29 cellular contexts compared by ENCODE assay signal in genomic region chr4:96056346-96056934, GRCh38.
"Had no signal": no experiment of that assay in that cellular context is flagged by ENCODE, and none has a peak within 500 bp of the region (broad histone marks: within the 10 kb centered on the region; RNA-seq: fewer than 3 reads in every experiment).

No MANE protein-coding gene starts in this region.

- FAIRE-seq: endometrium, keratinocyte, pancreas had no signal

- H3K27me3 ChIP-seq: esophagus squamous epithelium, neutrophil, pancreas, right atrium auricular region, stomach, thyroid gland, vagina had no signal

- ATAC-seq: left lobe of liver; naive thymus-derived CD4-positive, alpha-beta T cell; pancreas; sciatic nerve had no signal

- H3K36me3 ChIP-seq: esophagus squamous epithelium, neutrophil, pancreas, right atrium auricular region, stomach, thyroid gland, vagina had no signal

- H3K4me3 ChIP-seq: esophagus squamous epithelium, lung, pancreas, right atrium auricular region, smooth muscle cell, stomach, thyroid gland, vagina had no signal

- H3K27ac ChIP-seq: esophagus squamous epithelium, neutrophil, pancreas, right atrium auricular region, stomach, thyroid gland, vagina had no signal

- H3K4me2 ChIP-seq: smooth muscle cell had no signal

- H3K27me3 Mint-ChIP-seq: memory B cell had no signal

- H3K4me3 Mint-ChIP-seq: memory B cell; naive thymus-derived CD4-positive, alpha-beta T cell; nephron had no signal

- H3K4me1 Mint-ChIP-seq: memory B cell; naive thymus-derived CD4-positive, alpha-beta T cell; nephron had no signal

- H3K36me3 Mint-ChIP-seq: memory B cell; naive thymus-derived CD4-positive, alpha-beta T cell had no signal

- H3K9me3 ChIP-seq: esophagus squamous epithelium, neutrophil, pancreas, right atrium auricular region, stomach, thyroid gland, vagina had no signal

- DNase-seq: cerebellar nuclear complex; cortex of kidney; effector memory CD4-positive, alpha-beta T cell; erythroblast; esophagus squamous epithelium; foreskin melanocyte; hypothalamus; midbrain; naive thymus-derived CD4-positive, alpha-beta T cell; stimulated activated CD4-positive, alpha-beta T cell treated with anti-CD3 and anti-CD28 coated beads, Interleukin-12 subunit alpha, Interleukin-12 subunit beta, amount 100 ng/mL, for 4 hours; stimulated activated CD4-positive, alpha-beta T cell treated with anti-CD3 and anti-CD28 coated beads, Interleukin-1b, Interleukin-23, amount 100 ng/mL, for 48 hours; stimulated activated CD4-positive, alpha-beta T cell treated with anti-CD3 and anti-CD28 coated beads, Interleukin-4, amount 100 ng/mL, for 1 hour; stimulated activated CD8-positive, alpha-beta memory T cell treated with anti-CD3 and anti-CD28 coated beads, Interleukin-4, amount 100 ng/mL, for 48 hours; stimulated activated naive CD4-positive, alpha-beta T cell treated with Interleukin-2 at 50 U/mL for 16 hours; stomach; thyroid gland; trophoblast cell had no signal

- H3K27ac Mint-ChIP-seq: memory B cell; naive thymus-derived CD4-positive, alpha-beta T cell; nephron had no signal

- H3K9me3 Mint-ChIP-seq: nephron had no signal

- H3K4me1 ChIP-seq: esophagus squamous epithelium, pancreas, right atrium auricular region, stomach, thyroid gland, vagina had no signal
